ENCODE assay signal across 18 cellular contexts in the genomic region with DNA sequence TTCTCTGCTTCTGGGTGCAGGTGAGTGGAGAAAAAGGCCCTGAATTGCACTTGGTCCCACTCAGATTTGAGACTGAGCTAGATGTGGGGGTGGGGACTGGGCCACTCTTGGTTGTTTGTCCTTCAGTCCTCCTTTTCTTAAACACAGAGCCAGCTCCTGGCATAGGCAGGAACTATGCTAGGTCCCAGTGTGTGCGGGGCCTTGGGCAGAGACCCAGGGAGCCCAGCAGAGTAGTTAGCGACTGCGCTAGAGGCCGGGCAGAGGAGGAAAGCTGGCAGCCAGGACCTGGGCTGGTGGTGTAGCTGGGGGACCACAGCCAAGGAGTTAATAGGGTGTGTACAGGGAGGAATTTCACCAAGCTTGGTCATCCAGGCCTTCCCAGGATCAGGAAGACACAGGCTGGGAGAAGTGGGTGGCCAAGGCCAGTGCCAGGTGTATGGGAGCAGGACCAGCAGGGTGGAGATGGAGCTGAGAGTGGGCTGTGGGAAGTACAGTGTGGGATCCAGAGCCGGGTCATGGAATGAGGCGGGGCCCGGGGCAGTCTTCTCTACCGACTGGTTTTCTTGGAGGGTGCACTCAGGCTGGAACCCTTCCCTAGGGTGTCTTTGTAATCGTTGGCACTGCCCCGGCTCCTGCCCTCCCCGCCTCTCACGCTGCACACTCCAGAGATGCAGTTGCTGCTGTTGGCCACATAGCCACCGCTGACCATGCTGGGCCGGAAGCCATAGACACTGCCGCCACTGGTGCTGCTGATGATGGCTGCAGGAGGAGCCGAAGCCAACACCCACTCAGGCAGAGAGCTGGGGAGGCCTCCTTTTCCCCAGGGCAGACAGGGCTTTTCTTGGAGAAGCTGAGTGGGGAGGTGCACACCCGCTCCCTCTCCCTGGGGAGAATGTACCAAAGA. TPM values are rescaled to one million over a fixed set of nuclear protein-coding genes. Genes with fewer than 3 reads are reported as not detected.
DNase-seq lines count a peak whose midpoint lies in the region; ATAC-seq and TF ChIP-seq lines count a peak whose summit lies in the region.
"Had no signal": no experiment of that assay in that cellular context is flagged by ENCODE, and none has a peak within 500 bp of the region (broad histone marks: within the 10 kb centered on the region; RNA-seq: fewer than 3 reads in every experiment).

No MANE protein-coding gene starts in this region.

- no peak for ATAC-seq in RWPE2 (ENCODE audit: low read depth)
- ATAC-seq in HG03135 (IDR thresholded peaks at IDR 0.05; ENCODE audit: unreplicated experiment) = no peak

- no peak overlapping the region for H3K9ac ChIP-seq in GM23248
- H3K9ac ChIP-seq: BLaER1 treated with 17β-estradiol and CSF1 and Interleukin-3, amounts not matched to agents 10 nM and 100 nM had no signal

- no peak for TF ChIP-seq CTCF in RWPE2 (IDR thresholded peaks at IDR 0.05; ENCODE audit: poor library complexity, severe bottlenecking)
- TF ChIP-seq CTCF in spleen (IDR thresholded peaks at IDR 0.05 in 8 of 11, conservative IDR thresholded peaks at IDR 0.05 in 3 of 11) = peak in 1 of 11 experiments; percentile 10

- no peak for TF ChIP-seq POLR2A in spleen (IDR thresholded peaks at IDR 0.05)

- WGBS in GM23248 (ENCODE audit: low coverage in 1 of 2, low lambda C conversion rate in 2 of 2, missing lambda C conversion rate in 2 of 2), 2 experiments = 8 to 10% methylated on average over 16 to 17 of the region's 17 CpGs
- WGBS in spleen, 5 donors = 80 to 90% (median 85%) methylated on average over 17 of the region's 17 CpGs

- no peak overlapping the region for H2AFZ ChIP-seq in GM23248

- no peaks in the 10 kb centered on the region for H3K9me2 ChIP-seq in GM23248 (ENCODE audit: insufficient read depth)

- no peaks in the 10 kb centered on the region for H4K20me1 ChIP-seq in GM23248 (ENCODE audit: insufficient read depth)
- H4K20me1 ChIP-seq: BLaER1 treated with 17β-estradiol and CSF1 and Interleukin-3, amounts not matched to agents 10 nM and 100 nM had no signal

- no peaks in the 10 kb centered on the region for H3F3A ChIP-seq in GM23248 (ENCODE audit: insufficient read depth)

- H3K27ac ChIP-seq in GM23248 = no peak overlapping the region
- H3K27ac ChIP-seq in RWPE2 (ENCODE audit: poor library complexity, severe bottlenecking) = no peak overlapping the region
- no peak overlapping the region for H3K27ac ChIP-seq in spleen
- H3K27ac ChIP-seq: BLaER1 treated with 17β-estradiol and CSF1 and Interleukin-3, amounts not matched to agents 10 nM and 100 nM; pancreas; upper lobe of left lung had no signal

- H3K4me3 ChIP-seq in GM23248 (no peak overlapping the region), RWPE2 (ENCODE audit: severe bottlenecking) (no peak overlapping the region), spleen (no peak overlapping the region)
- H3K4me3 ChIP-seq: BLaER1 treated with 17β-estradiol and CSF1 and Interleukin-3, amounts not matched to agents 10 nM and 100 nM; pancreas; upper lobe of left lung had no signal

- no peak overlapping the region for H3K4me2 ChIP-seq in GM23248 (ENCODE audit: unreplicated experiment)
- H3K4me2 ChIP-seq: BLaER1 treated with 17β-estradiol and CSF1 and Interleukin-3, amounts not matched to agents 10 nM and 100 nM had no signal

- no peaks in the 10 kb centered on the region for H3K36me3 ChIP-seq in GM23248 (ENCODE audit: low read depth)
- H3K36me3 ChIP-seq in RWPE2 (ENCODE audit: low read depth) = no peaks in the 10 kb centered on the region
- no peaks in the 10 kb centered on the region for H3K36me3 ChIP-seq in spleen
- H3K36me3 ChIP-seq: BLaER1 treated with 17β-estradiol and CSF1 and Interleukin-3, amounts not matched to agents 10 nM and 100 nM; pancreas; upper lobe of left lung had no signal

- DNase-seq in GM23248 = peak; percentile 77
- DNase-seq in RWPE2 (ENCODE audit: low spot score) = peak; percentile 20
- DNase-seq in globus pallidus (ENCODE audit: low spot score) = peak; percentile 50
- DNase-seq in spleen = peak; percentile 46
- DNase-seq in SW 1271 (lab: John Stamatoyannopoulos, UW) = no peak
- DNase-seq in G401 (ENCODE audit: low spot score) = no peak
- no peak for DNase-seq in cerebellar nuclear complex (lab: John Stamatoyannopoulos, UW)
- DNase-seq: activated T-cell treated with anti-CD3 and anti-CD28 coated beads, Interleukin-2, amount 50 U/mL, for 48 hours; amniotic stem cell; DMS53; KG1; NCI-H187; NCI-H526; pancreas; upper lobe of left lung had no signal

- H3K27me3 ChIP-seq in GM23248 (replicated peaks; ENCODE audit: insufficient read depth) = peaks cover 16% of the 10 kb centered on the region
- no peaks in the 10 kb centered on the region for H3K27me3 ChIP-seq in RWPE2 (ENCODE audit: insufficient read depth, poor library complexity, severe bottlenecking)
- peaks cover 0 to 3% (median 0%) of the 10 kb centered on the region in 7 donors for H3K27me3 ChIP-seq in spleen (replicated peaks in 1 of 7)
- H3K27me3 ChIP-seq: BLaER1 treated with 17β-estradiol and CSF1 and Interleukin-3, amounts not matched to agents 10 nM and 100 nM; pancreas; upper lobe of left lung had no signal

- H3K9me3 ChIP-seq in GM23248 (ENCODE audit: low read depth) (no peaks in the 10 kb centered on the region), RWPE2 (ENCODE audit: severe bottlenecking) (no peaks in the 10 kb centered on the region), spleen (no peaks in the 10 kb centered on the region)
- H3K9me3 ChIP-seq: BLaER1 treated with 17β-estradiol and CSF1 and Interleukin-3, amounts not matched to agents 10 nM and 100 nM; pancreas; upper lobe of left lung had no signal

- intact Hi-C loops in spleen (cut with DNase I; ENCODE audit: low total_unique reads) = no loop called here

- no peaks in the 10 kb centered on the region for H3K4me1 ChIP-seq in GM23248 (ENCODE audit: insufficient read depth)
- H3K4me1 ChIP-seq in RWPE2 (ENCODE audit: insufficient read depth, poor library complexity, severe bottlenecking) = peaks cover 10% of the 10 kb centered on the region
- H3K4me1 ChIP-seq in spleen = no peaks in the 10 kb centered on the region
- H3K4me1 ChIP-seq: pancreas, upper lobe of left lung had no signal

- H3K79me2 ChIP-seq in GM23248 (ENCODE audit: insufficient read depth) = no peaks in the 10 kb centered on the region

- in situ Hi-C loops in GM23248 (cut with MboI) = no loop called here
- in situ Hi-C loops in G401 (cut with HindIII; ENCODE audit: low sequenced_read_pairs) = no loop called here

RNA-seq across cellular contexts. Expression of a gene that starts 8.7 kb away (rescaled TPM):
- total RNA-seq in GM23248 (2014; rRNA removed; shearing (Covaris generic)) = not detected in 2 replicates
- polyA plus RNA-seq in GM23248 (2016; fragmentation: Nextera tagmentation; extraction: Ambion mirVana) (not detected in 2 replicates), spleen (not detected)
- total RNA-seq in spleen = not detected
- total RNA-seq in G401 (2014; rRNA removed; shearing (Covaris generic)) = not detected in 2 replicates
- total RNA-seq: dermis microvascular lymphatic vessel endothelial cell, pancreas, upper lobe of left lung had no signal
- polyA plus RNA-seq: pancreas had no signal

RNA-seq across cellular contexts. Expression of a gene that starts 24.0 kb away (rescaled TPM):
- not detected in 2 replicates for total RNA-seq in GM23248 (2014; rRNA removed; shearing (Covaris generic))
- polyA plus RNA-seq in GM23248 (2016; fragmentation: Nextera tagmentation; extraction: Ambion mirVana) (not detected in 2 replicates), spleen (1 to 10 TPM in 1 of 3 donors, under 1 TPM in 2; 0.93 to 1.9 (median 0.96) TPM)
- 1 to 10 TPM in 2 of 7 donors, under 1 TPM in 2, not detected in 3; 0.23 to 1.5 (median 0.85) TPM for total RNA-seq in spleen
- not detected in 2 replicates for total RNA-seq in G401 (2014; rRNA removed; shearing (Covaris generic))

RNA-seq across cellular contexts. Expression of a gene that starts 29.4 kb away (rescaled TPM):
- not detected in 2 replicates for total RNA-seq in GM23248 (2014; rRNA removed; shearing (Covaris generic))
- polyA plus RNA-seq in GM23248 (2016; fragmentation: Nextera tagmentation; extraction: Ambion mirVana) = not detected in 2 replicates
- total RNA-seq in spleen = not detected
- polyA plus RNA-seq in spleen = not detected
- not detected in 2 replicates for total RNA-seq in G401 (2014; rRNA removed; shearing (Covaris generic))
- total RNA-seq: dermis microvascular lymphatic vessel endothelial cell, pancreas, upper lobe of left lung had no signal
- polyA plus RNA-seq: pancreas had no signal

RNA-seq across cellular contexts. Expression of a gene that starts 51.2 kb away (rescaled TPM):
- not detected in 2 replicates for total RNA-seq in GM23248 (2014; rRNA removed; shearing (Covaris generic))
- polyA plus RNA-seq in GM23248 (2016; fragmentation: Nextera tagmentation; extraction: Ambion mirVana) = not detected in 2 replicates
- total RNA-seq in spleen = not detected
- under 1 TPM; 0.42 to 0.83 (median 0.45) TPM for polyA plus RNA-seq in spleen
- not detected in 2 replicates for total RNA-seq in G401 (2014; rRNA removed; shearing (Covaris generic))
- total RNA-seq: dermis microvascular lymphatic vessel endothelial cell had no signal

RNA-seq across cellular contexts. Expression of a gene that starts 57.0 kb away (rescaled TPM):
- not detected in 2 replicates for total RNA-seq in GM23248 (2014; rRNA removed; shearing (Covaris generic))
- not detected in 2 replicates for polyA plus RNA-seq in GM23248 (2016; fragmentation: Nextera tagmentation; extraction: Ambion mirVana)
- 1 to 10 TPM in 2 of 7 donors, under 1 TPM in 4, not detected in 1; 0.52 to 2.2 (median 0.78) TPM for total RNA-seq in spleen
- polyA plus RNA-seq in spleen = 1 to 10 TPM in 2 of 3 donors, under 1 TPM in 1; 0.86 to 1.7 (median 1.4) TPM
- not detected in 2 replicates for total RNA-seq in G401 (2014; rRNA removed; shearing (Covaris generic))
- total RNA-seq: dermis microvascular lymphatic vessel endothelial cell had no signal
- polyA plus RNA-seq: pancreas had no signal

Comparison
In these comparisons a context has a peak if more than half of its experiments do, and no peak if none do; other contexts are left out.
1. DNase-seq: peak in GM23248 (single experiment), RWPE2 (single experiment), globus pallidus (single experiment) and spleen (single experiment); none in SW 1271 (0 of 2), G401 (single experiment) and cerebellar nuclear complex (0 of 2).